2 cellular contexts compared by ENCODE assay signal in the genomic region with DNA sequence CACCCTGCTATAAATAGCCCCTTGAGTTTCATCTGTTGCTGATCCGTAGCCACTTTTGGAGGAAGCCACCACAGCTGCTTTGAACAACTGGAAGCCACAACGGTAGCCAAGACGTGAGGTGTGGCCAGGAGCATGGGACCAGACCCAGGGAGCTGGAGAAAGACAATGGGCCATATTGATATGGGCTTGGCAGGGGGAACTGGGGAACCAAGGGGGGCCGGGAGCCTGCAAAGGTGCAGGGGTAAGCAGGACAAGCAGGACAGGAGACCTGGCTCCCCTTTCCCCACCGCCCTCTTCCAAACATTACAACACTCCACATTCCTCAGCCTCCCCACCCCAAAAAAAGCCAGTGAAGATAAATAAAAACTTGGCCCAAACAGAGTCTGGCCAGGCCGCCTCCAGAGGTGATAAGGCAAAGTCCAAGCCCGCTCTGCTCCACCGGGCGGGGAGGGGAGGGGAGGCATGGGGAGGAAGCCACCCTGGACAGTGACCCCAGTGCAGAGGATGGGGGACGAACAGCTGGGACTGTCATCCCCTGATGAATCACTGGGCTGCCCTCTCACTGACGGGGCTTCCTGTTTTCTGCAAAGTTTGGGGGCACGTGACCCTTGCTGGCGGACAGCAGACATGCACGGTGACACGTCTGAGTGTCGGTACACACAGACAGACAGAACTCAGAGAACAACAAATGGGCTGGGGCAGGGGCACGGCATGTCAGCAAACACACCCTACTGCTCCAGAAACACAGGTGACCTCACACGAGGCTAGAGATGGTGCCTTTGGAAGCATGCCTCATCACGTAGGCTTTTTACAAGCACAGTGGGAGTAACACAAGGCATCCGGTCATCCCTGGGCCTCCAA.
TF ChIP-seq lines count a peak whose summit lies in the region.

No MANE protein-coding gene starts in this region.

TF ChIP-seq in K562, 482 proteins besides CTCF, POLR2A, EP300 and RAD21 (continued from another document):
- TF ChIP-seq, protein P1, sequence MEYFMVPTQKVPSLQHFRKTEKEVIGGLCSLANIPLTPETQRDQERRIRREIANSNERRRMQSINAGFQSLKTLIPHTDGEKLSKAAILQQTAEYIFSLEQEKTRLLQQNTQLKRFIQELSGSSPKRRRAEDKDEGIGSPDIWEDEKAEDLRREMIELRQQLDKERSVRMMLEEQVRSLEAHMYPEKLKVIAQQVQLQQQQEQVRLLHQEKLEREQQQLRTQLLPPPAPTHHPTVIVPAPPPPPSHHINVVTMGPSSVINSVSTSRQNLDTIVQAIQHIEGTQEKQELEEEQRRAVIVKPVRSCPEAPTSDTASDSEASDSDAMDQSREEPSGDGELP (CRISPR knock-in tag; IDR thresholded peaks at IDR 0.05; ENCODE audit: borderline replicate concordance), result peak; percentile 92
- peak; percentile 63 for TF ChIP-seq FOSL1 (tag; conservative IDR thresholded peaks at IDR 0.05)
- 0 out of 2 replicates have a peak, but pooled peaks have one; percentile 13 for TF ChIP-seq CBFA2T2 (conservative IDR thresholded peaks at IDR 0.05)
- no peak for TF ChIP-seq COPS2 (conservative IDR thresholded peaks at IDR 0.05)
- no peak for TF ChIP-seq ZNF778 (CRISPR knock-in tag; IDR thresholded peaks at IDR 0.05)
- 0 out of 2 replicates have a peak, but pooled peaks have one; percentile 15 for TF ChIP-seq L3MBTL2 (IDR thresholded peaks at IDR 0.05)
- peak; percentile 79; the same call in 1 of the 2 replicates for TF ChIP-seq SPI1 (IDR thresholded peaks at IDR 0.05; ENCODE audit: borderline replicate concordance, low read depth, low read length)
- no peak for TF ChIP-seq NCOA6 (IDR thresholded peaks at IDR 0.05)
- TF ChIP-seq, protein P2, sequence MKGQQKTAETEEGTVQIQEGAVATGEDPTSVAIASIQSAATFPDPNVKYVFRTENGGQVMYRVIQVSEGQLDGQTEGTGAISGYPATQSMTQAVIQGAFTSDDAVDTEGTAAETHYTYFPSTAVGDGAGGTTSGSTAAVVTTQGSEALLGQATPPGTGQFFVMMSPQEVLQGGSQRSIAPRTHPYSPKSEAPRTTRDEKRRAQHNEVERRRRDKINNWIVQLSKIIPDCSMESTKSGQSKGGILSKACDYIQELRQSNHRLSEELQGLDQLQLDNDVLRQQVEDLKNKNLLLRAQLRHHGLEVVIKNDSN (CRISPR knock-in tag; IDR thresholded peaks at IDR 0.05), result peak; percentile 88
- TF ChIP-seq PTTG1 (tag; IDR thresholded peaks at IDR 0.05; ENCODE audit: low read depth), result no peak
- TF ChIP-seq, protein P3, sequence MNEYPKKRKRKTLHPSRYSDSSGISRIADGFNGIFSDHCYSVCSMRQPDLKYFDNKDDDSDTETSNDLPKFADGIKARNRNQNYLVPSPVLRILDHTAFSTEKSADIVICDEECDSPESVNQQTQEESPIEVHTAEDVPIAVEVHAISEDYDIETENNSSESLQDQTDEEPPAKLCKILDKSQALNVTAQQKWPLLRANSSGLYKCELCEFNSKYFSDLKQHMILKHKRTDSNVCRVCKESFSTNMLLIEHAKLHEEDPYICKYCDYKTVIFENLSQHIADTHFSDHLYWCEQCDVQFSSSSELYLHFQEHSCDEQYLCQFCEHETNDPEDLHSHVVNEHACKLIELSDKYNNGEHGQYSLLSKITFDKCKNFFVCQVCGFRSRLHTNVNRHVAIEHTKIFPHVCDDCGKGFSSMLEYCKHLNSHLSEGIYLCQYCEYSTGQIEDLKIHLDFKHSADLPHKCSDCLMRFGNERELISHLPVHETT (CRISPR knock-in tag; conservative IDR thresholded peaks at IDR 0.05 in 1 of 2, IDR thresholded peaks at IDR 0.05 in 1 of 2), result 0 out of 4 replicates have a peak, but pooled peaks of 1 of the 2 experiments have one; percentile 49
- TF ChIP-seq, protein P4, sequence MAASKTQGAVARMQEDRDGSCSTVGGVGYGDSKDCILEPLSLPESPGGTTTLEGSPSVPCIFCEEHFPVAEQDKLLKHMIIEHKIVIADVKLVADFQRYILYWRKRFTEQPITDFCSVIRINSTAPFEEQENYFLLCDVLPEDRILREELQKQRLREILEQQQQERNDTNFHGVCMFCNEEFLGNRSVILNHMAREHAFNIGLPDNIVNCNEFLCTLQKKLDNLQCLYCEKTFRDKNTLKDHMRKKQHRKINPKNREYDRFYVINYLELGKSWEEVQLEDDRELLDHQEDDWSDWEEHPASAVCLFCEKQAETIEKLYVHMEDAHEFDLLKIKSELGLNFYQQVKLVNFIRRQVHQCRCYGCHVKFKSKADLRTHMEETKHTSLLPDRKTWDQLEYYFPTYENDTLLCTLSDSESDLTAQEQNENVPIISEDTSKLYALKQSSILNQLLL (CRISPR knock-in tag; IDR thresholded peaks at IDR 0.05; ENCODE audit: borderline replicate concordance), result no peak
- TF ChIP-seq CTBP1 (IDR thresholded peaks at IDR 0.05; ENCODE audit: borderline replicate concordance), result 0 out of 2 replicates have a peak, but pooled peaks have one; percentile 20
- peak; percentile 74 for TF ChIP-seq RAD51 (IDR thresholded peaks at IDR 0.05; ENCODE audit: borderline replicate concordance, low read depth)

TF ChIP-seq in HepG2, 621 proteins besides CTCF, POLR2A, EP300 and RAD21 (continued from another document and continues in another):
- TF ChIP-seq, protein P5, sequence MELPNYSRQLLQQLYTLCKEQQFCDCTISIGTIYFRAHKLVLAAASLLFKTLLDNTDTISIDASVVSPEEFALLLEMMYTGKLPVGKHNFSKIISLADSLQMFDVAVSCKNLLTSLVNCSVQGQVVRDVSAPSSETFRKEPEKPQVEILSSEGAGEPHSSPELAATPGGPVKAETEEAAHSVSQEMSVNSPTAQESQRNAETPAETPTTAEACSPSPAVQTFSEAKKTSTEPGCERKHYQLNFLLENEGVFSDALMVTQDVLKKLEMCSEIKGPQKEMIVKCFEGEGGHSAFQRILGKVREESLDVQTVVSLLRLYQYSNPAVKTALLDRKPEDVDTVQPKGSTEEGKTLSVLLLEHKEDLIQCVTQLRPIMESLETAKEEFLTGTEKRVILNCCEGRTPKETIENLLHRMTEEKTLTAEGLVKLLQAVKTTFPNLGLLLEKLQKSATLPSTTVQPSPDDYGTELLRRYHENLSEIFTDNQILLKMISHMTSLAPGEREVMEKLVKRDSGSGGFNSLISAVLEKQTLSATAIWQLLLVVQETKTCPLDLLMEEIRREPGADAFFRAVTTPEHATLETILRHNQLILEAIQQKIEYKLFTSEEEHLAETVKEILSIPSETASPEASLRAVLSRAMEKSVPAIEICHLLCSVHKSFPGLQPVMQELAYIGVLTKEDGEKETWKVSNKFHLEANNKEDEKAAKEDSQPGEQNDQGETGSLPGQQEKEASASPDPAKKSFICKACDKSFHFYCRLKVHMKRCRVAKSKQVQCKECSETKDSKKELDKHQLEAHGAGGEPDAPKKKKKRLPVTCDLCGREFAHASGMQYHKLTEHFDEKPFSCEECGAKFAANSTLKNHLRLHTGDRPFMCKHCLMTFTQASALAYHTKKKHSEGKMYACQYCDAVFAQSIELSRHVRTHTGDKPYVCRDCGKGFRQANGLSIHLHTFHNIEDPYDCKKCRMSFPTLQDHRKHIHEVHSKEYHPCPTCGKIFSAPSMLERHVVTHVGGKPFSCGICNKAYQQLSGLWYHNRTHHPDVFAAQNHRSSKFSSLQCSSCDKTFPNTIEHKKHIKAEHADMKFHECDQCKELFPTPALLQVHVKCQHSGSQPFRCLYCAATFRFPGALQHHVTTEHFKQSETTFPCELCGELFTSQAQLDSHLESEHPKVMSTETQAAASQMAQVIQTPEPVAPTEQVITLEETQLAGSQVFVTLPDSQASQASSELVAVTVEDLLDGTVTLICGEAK (IDR thresholded peaks at IDR 0.05), result no peak
- TF ChIP-seq, protein P5 (CRISPR knock-in tag; IDR thresholded peaks at IDR 0.05), result peak; percentile 81; the same call in 1 of the 2 replicates
- TF ChIP-seq ZNF7 (CRISPR knock-in tag; IDR thresholded peaks at IDR 0.05) (peak; percentile 64; the same call in 1 of the 2 replicates), HNF4A (CRISPR knock-in tag; IDR thresholded peaks at IDR 0.05) (peak; percentile 99), GFI1 (CRISPR knock-in tag; IDR thresholded peaks at IDR 0.05; ENCODE audit: borderline replicate concordance) (peak; percentile 88; the same call in 1 of the 2 replicates), ZNF577 (CRISPR knock-in tag; IDR thresholded peaks at IDR 0.05; ENCODE audit: borderline replicate concordance, low read depth) (no peak), TCF12 (IDR thresholded peaks at IDR 0.05) (no peak), TCF12 (CRISPR knock-in tag; IDR thresholded peaks at IDR 0.05) (peak; percentile 98), ZFY (CRISPR knock-in tag; IDR thresholded peaks at IDR 0.05) (peak; percentile 40), FOSL1 (CRISPR knock-in tag; IDR thresholded peaks at IDR 0.05; ENCODE audit: borderline replicate concordance) (peak; percentile 84), RARG (CRISPR knock-in tag; IDR thresholded peaks at IDR 0.05; ENCODE audit: low read depth) (peak; percentile 93; the same call in 1 of the 2 replicates), ZNF782 (CRISPR knock-in tag; IDR thresholded peaks at IDR 0.05; ENCODE audit: borderline replicate concordance) (peak; percentile 86; the same call in 1 of the 2 replicates)
- TF ChIP-seq, protein P6, sequence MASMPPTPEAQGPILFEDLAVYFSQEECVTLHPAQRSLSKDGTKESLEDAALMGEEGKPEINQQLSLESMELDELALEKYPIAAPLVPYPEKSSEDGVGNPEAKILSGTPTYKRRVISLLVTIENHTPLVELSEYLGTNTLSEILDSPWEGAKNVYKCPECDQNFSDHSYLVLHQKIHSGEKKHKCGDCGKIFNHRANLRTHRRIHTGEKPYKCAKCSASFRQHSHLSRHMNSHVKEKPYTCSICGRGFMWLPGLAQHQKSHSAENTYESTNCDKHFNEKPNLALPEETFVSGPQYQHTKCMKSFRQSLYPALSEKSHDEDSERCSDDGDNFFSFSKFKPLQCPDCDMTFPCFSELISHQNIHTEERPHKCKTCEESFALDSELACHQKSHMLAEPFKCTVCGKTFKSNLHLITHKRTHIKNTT (CRISPR knock-in tag; IDR thresholded peaks at IDR 0.05), result no peak
- TF ChIP-seq, protein P7, sequence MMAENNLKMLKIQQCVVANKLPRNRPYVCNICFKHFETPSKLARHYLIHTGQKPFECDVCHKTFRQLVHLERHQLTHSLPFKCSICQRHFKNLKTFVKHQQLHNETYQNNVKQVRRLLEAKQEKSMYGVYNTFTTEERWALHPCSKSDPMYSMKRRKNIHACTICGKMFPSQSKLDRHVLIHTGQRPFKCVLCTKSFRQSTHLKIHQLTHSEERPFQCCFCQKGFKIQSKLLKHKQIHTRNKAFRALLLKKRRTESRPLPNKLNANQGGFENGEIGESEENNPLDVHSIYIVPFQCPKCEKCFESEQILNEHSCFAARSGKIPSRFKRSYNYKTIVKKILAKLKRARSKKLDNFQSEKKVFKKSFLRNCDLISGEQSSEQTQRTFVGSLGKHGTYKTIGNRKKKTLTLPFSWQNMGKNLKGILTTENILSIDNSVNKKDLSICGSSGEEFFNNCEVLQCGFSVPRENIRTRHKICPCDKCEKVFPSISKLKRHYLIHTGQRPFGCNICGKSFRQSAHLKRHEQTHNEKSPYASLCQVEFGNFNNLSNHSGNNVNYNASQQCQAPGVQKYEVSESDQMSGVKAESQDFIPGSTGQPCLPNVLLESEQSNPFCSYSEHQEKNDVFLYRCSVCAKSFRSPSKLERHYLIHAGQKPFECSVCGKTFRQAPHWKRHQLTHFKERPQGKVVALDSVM (CRISPR knock-in tag; IDR thresholded peaks at IDR 0.05), result peak; percentile 12; the same call in 1 of the 2 replicates
- TF ChIP-seq, protein P8, sequence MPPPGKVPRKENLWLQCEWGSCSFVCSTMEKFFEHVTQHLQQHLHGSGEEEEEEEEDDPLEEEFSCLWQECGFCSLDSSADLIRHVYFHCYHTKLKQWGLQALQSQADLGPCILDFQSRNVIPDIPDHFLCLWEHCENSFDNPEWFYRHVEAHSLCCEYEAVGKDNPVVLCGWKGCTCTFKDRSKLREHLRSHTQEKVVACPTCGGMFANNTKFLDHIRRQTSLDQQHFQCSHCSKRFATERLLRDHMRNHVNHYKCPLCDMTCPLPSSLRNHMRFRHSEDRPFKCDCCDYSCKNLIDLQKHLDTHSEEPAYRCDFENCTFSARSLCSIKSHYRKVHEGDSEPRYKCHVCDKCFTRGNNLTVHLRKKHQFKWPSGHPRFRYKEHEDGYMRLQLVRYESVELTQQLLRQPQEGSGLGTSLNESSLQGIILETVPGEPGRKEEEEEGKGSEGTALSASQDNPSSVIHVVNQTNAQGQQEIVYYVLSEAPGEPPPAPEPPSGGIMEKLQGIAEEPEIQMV (CRISPR knock-in tag; IDR thresholded peaks at IDR 0.05; ENCODE audit: low read depth), result peak; percentile 80
